Comparison of ENCODE assay signal across 20 cellular contexts in genomic region chr5:110321117-110321516, GRCh38.
DNase-seq lines count a peak whose midpoint lies in the region; ATAC-seq and TF ChIP-seq lines count a peak whose summit lies in the region.
"Had no signal": no experiment of that assay in that cellular context is flagged by ENCODE, and none has a peak within 500 bp of the region (broad histone marks: within the 10 kb centered on the region; RNA-seq: fewer than 3 reads in every experiment).

No MANE protein-coding gene starts in this region.

- H3K4me3 ChIP-seq in BJ (ENCODE audit: low read depth, low read length) = no peak overlapping the region
- no peak overlapping the region for H3K4me3 ChIP-seq in fibroblast of the aortic adventitia (ENCODE audit: low read depth, low read length)
- H3K4me3 ChIP-seq in effector memory CD4-positive, alpha-beta T cell (ENCODE audit: insufficient read depth, low read depth, low read length, poor library complexity, severe bottlenecking) = no peak overlapping the region
- H3K4me3 ChIP-seq in spleen = no peak overlapping the region
- H3K4me3 ChIP-seq: GM12878 had no signal

- H3K4me3 Mint-ChIP-seq in endothelial cell (ENCODE audit: unreplicated experiment) = no peak overlapping the region
- H3K4me3 Mint-ChIP-seq: activated naive CD4-positive, alpha-beta T cell treated with anti-CD3 and anti-CD28 coated beads for 36 hours; CD8-positive, alpha-beta memory T cell; T-helper 2 cell treated with Interferon-gamma antibody and Interleukin-4, amounts not matched to agents 5 μg/mL and 100 μg/mL, for 36 hours had no signal

- no peaks in the 10 kb centered on the region for H3K9me3 ChIP-seq in effector memory CD4-positive, alpha-beta T cell (ENCODE audit: control insufficient read depth, low read length)
- peaks cover 0 to 8% (median 0%) of the 10 kb centered on the region in 8 donors for H3K9me3 ChIP-seq in spleen
- H3K9me3 ChIP-seq: neutrophil had no signal

- H3K36me3 ChIP-seq in BJ (ENCODE audit: control insufficient read depth, insufficient read depth, low read length) (no peaks in the 10 kb centered on the region), spleen (no peaks in the 10 kb centered on the region)
- H3K36me3 ChIP-seq in effector memory CD4-positive, alpha-beta T cell (ENCODE audit: control insufficient read depth, insufficient read depth, low read length) = no peaks in the 10 kb centered on the region
- H3K36me3 ChIP-seq: neutrophil had no signal

- TF ChIP-seq CTCF in BJ (IDR thresholded peaks at IDR 0.05; ENCODE audit: insufficient read depth, low read depth, low read length) (no peak), fibroblast of the aortic adventitia (IDR thresholded peaks at IDR 0.05; ENCODE audit: insufficient read depth, low read length) (no peak), spleen (IDR thresholded peaks at IDR 0.05 in 8 of 11, conservative IDR thresholded peaks at IDR 0.05 in 3 of 11) (no peak), endothelial cell (IDR thresholded peaks at IDR 0.05; ENCODE audit: unreplicated experiment) (no peak)

- CTCF ChIA-PET in BJ (lab: Yijun Ruan, JAX) = no interaction called here

- ATAC-seq in GM21390 (IDR thresholded peaks at IDR 0.05; ENCODE audit: unreplicated experiment) = peak; percentile 59
- ATAC-seq: GM12878, right cardiac atrium had no signal

- H3K4me1 Mint-ChIP-seq in endothelial cell (ENCODE audit: unreplicated experiment) = no peaks in the 10 kb centered on the region
- H3K4me1 Mint-ChIP-seq: CD8-positive, alpha-beta memory T cell had no signal

- no peak for TF ChIP-seq POLR2A in spleen (IDR thresholded peaks at IDR 0.05)

- H3K27ac ChIP-seq in effector memory CD4-positive, alpha-beta T cell (ENCODE audit: insufficient read depth, low read length, poor library complexity, severe bottlenecking) = no peak overlapping the region
- H3K27ac ChIP-seq in spleen = no peak overlapping the region
- H3K27ac ChIP-seq: neutrophil had no signal

- DNase-seq in BJ (ENCODE audit: low read depth) (peak; percentile 4), LHCN-M2 (ENCODE audit: low read depth) (peak; percentile 61), fibroblast of the aortic adventitia (ENCODE audit: low read depth) (peak; percentile 8), NCI-H446 treated with DMSO at 0.1 percent for 48 hours (lab: John Stamatoyannopoulos, UW) (no peak), spleen (no peak), endothelial cell (ENCODE audit: low spot score) (no peak)
- no peak for DNase-seq in effector memory CD4-positive, alpha-beta T cell
- DNase-seq: ACHN; activated CD4-positive, CD25-positive, alpha-beta regulatory T cell treated with anti-CD3 and anti-CD28 coated beads, Interleukin-2, amount 50 U/mL, for 72 hours; activated CD8-positive, alpha-beta memory T cell treated with anti-CD3 and anti-CD28 coated beads, Interleukin-2, amount 50 U/mL, for 4 hours; activated naive CD4-positive, alpha-beta T cell treated with anti-CD3 and anti-CD28 coated beads for 36 hours; CD8-positive, alpha-beta memory T cell; hippocampal formation; NCI-H1694 treated with DMSO at 0.1 percent for 48 hours; NCI-H510A; right cardiac atrium had no signal

- H3K4me1 ChIP-seq in effector memory CD4-positive, alpha-beta T cell (ENCODE audit: control insufficient read depth, insufficient read depth, low read length, poor library complexity, severe bottlenecking) = no peaks in the 10 kb centered on the region
- no peaks in the 10 kb centered on the region for H3K4me1 ChIP-seq in spleen

- no peak overlapping the region for H3K27ac Mint-ChIP-seq in endothelial cell (ENCODE audit: unreplicated experiment)
- H3K27ac Mint-ChIP-seq: activated naive CD4-positive, alpha-beta T cell treated with anti-CD3 and anti-CD28 coated beads for 36 hours; T-helper 2 cell treated with Interferon-gamma antibody and Interleukin-4, amounts not matched to agents 5 μg/mL and 100 μg/mL, for 36 hours had no signal

- H3K27me3 ChIP-seq in BJ (ENCODE audit: control insufficient read depth, insufficient read depth, low read length) = no peaks in the 10 kb centered on the region
- H3K27me3 ChIP-seq in effector memory CD4-positive, alpha-beta T cell (replicated peaks; ENCODE audit: control insufficient read depth, insufficient read depth, low read length, poor library complexity, severe bottlenecking) = no peaks in the 10 kb centered on the region
- H3K27me3 ChIP-seq in spleen (replicated peaks in 1 of 7) = no peaks in the 10 kb centered on the region
- H3K27me3 ChIP-seq: neutrophil had no signal

- WGBS in spleen, 5 donors = 67 to 83% (median 82%) methylated on average over 1 of the region's 1 CpG

- no peaks in the 10 kb centered on the region for H3K27me3 Mint-ChIP-seq in endothelial cell (ENCODE audit: unreplicated experiment)
- H3K27me3 Mint-ChIP-seq: CD8-positive, alpha-beta memory T cell had no signal

- H3K9me3 Mint-ChIP-seq in endothelial cell (ENCODE audit: unreplicated experiment) = no peaks in the 10 kb centered on the region
- H3K9me3 Mint-ChIP-seq: activated naive CD4-positive, alpha-beta T cell treated with anti-CD3 and anti-CD28 coated beads for 36 hours had no signal

- intact Hi-C loops in spleen (cut with DNase I; ENCODE audit: low total_unique reads) = no loop called here

- no peaks in the 10 kb centered on the region for H3K36me3 Mint-ChIP-seq in endothelial cell (ENCODE audit: low read depth, unreplicated experiment)
- H3K36me3 Mint-ChIP-seq: CD8-positive, alpha-beta memory T cell had no signal

- POLR2A ChIA-PET in BJ (lab: Charles Lee) = no interaction called here

Comparison
In these comparisons a context has a peak if more than half of its experiments do, and no peak if none do; other contexts are left out.
1. DNase-seq: peak in BJ (single experiment), LHCN-M2 (single experiment) and fibroblast of the aortic adventitia (single experiment); none in effector memory CD4-positive, alpha-beta T cell (0 of 3), NCI-H446 treated with DMSO at 0.1 percent for 48 hours (single experiment), spleen (single experiment) and endothelial cell (single experiment).